ENCODE assay signal across 21 cellular contexts in the genomic region with DNA sequence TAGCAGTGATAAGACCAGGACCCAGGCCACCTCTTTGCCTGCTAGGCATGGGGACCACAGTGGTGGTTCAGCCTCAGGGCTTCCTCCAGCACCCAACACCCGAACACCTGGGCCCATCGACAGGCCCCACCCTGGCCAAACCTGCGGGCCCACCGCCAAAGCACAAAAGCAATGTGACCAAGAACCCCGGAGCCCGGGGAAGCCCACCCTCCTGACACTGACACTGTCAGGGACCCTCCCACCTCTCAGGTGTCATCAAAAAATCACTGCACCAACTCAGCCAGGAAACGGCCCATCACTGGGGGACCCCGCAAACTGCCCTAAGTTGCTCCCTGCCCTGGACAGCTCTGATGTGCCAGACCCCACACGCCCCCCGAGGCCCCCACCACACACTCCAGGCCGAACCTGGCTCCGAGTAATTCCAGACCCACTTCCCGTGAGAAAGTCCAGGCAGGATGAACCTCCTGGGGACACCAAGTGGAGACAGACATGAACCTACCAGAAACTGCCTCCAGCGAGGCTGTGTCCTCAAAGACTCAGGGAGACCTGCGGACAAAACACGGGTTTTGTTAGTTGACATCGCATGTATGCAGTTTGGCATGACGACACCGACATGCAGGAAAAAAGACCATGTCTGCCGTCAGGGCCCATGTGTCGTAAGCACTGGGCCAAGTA. TPM values are rescaled to one million over a fixed set of nuclear protein-coding genes. Genes with fewer than 3 reads are reported as not detected.
A peak's percentile ranks its signal among the peaks of the same experiment; 100 is the strongest.
DNase-seq lines count a peak whose midpoint lies in the region; ATAC-seq and TF ChIP-seq lines count a peak whose summit lies in the region.
"Had no signal": no experiment of that assay in that cellular context is flagged by ENCODE, and none has a peak within 500 bp of the region (broad histone marks: within the 10 kb centered on the region; RNA-seq: fewer than 3 reads in every experiment).

No MANE protein-coding gene starts in this region.

- no peak overlapping the region for H4K8ac ChIP-seq in H9 (replicated peaks; ENCODE audit: insufficient read length, low read depth, low read length)

- no peak overlapping the region for H2AK5ac ChIP-seq in H9 (ENCODE audit: insufficient read length, low read length)

- H3K23ac ChIP-seq in H9 (ENCODE audit: insufficient read length, low read depth, low read length) = no peak overlapping the region

- no peak overlapping the region for H2AFZ ChIP-seq in H9 (ENCODE audit: low read length)
- H2AFZ ChIP-seq in smooth muscle cell (ENCODE audit: low read depth) = no peak overlapping the region

- no peaks in the 10 kb centered on the region for H3K36me3 ChIP-seq in smooth muscle cell (ENCODE audit: low read depth)

- no peak overlapping the region for H2BK20ac ChIP-seq in H9 (ENCODE audit: low read depth, low read length, poor library complexity, severe bottlenecking)

- H3K9me3 Mint-ChIP-seq in H9 = no peaks in the 10 kb centered on the region; a peak in 1 of 5 replicates
- peaks cover 4% of the 10 kb centered on the region; the same call in 1 of the 2 replicates for H3K9me3 Mint-ChIP-seq in WTC11
- no peaks in the 10 kb centered on the region for H3K9me3 Mint-ChIP-seq in mesothelial cell of epicardium
- H3K9me3 Mint-ChIP-seq: HFFc6 had no signal

- H3K18ac ChIP-seq in H9 (ENCODE audit: insufficient read length, low read depth, low read length) = no peak overlapping the region

- H3K14ac ChIP-seq in H9 (ENCODE audit: insufficient read depth, low read length) = no peak overlapping the region

- no peak overlapping the region for H3K56ac ChIP-seq in H9 (ENCODE audit: insufficient read length, low read depth, low read length)

- CTCF ChIA-PET in WTC11 (lab: Charles Lee) = no interaction called here

- H3K79me1 ChIP-seq in H9 (ENCODE audit: insufficient read depth, low read depth, low read length, poor library complexity, severe bottlenecking) = peaks cover 6% of the 10 kb centered on the region

- H3K4me3 ChIP-seq in smooth muscle cell (no peak overlapping the region), dorsolateral prefrontal cortex (no peak overlapping the region)

- H3K4ac ChIP-seq in H9 (ENCODE audit: low read depth, low read length) = no peak overlapping the region

- POLR2A ChIA-PET in WTC11 (lab: Charles Lee) = no interaction called here

- no peak overlapping the region for H2BK12ac ChIP-seq in H9 (ENCODE audit: insufficient read length, low read depth, low read length)

- H3K27ac Mint-ChIP-seq in H9 (peak overlapping the region in 2 of 3 experiments; percentile 78 to 94; a peak in 4 of 7 replicates), WTC11 (peak overlapping the region; percentile 86), mesothelial cell of epicardium (peak overlapping the region; percentile 34)
- H3K27ac Mint-ChIP-seq: HFFc6 had no signal

- H2BK120ac ChIP-seq in H9 (ENCODE audit: low read depth, low read length, poor library complexity, severe bottlenecking) = no peak overlapping the region

- no peak overlapping the region for H3K9ac ChIP-seq in H9 (ENCODE audit: extremely low read depth, insufficient read length, low read length)
- no peak overlapping the region for H3K9ac ChIP-seq in smooth muscle cell (ENCODE audit: low read depth)

- DNase-seq in H9 (no peak), WTC11 (ENCODE audit: low spot score) (no peak), mesothelial cell of epicardium (ENCODE audit: low spot score in 2 of 2, unreplicated experiment in 2 of 2) (no peak), smooth muscle cell (lab: John Stamatoyannopoulos, UW; ENCODE audit: unreplicated experiment) (no peak), dorsolateral prefrontal cortex (no peak)
- no peak for DNase-seq in effector CD8-positive, alpha-beta T cell (lab: John Stamatoyannopoulos, UW)
- no peak for DNase-seq in activated CD8-positive, alpha-beta memory T cell treated with anti-CD3 and anti-CD28 coated beads for 24 hours
- DNase-seq: DMS53, GDM1, H7, HFFc6, Kasumi-1, NCI-H1694, NCI-H2081 treated with DMSO at 0.1 percent for 48 hours, NCI-H446 treated with DMSO at 0.1 percent for 48 hours, NCI-H526 treated with DMSO at 0.1 percent for 48 hours, OCI-M1, RPMI8226, SIG-M5 had no signal

- H4K20me1 ChIP-seq in H9 (ENCODE audit: control insufficient read depth, insufficient read depth, insufficient read length) = no peaks in the 10 kb centered on the region
- peaks cover 99% of the 10 kb centered on the region for H4K20me1 ChIP-seq in smooth muscle cell (ENCODE audit: low read depth)

- H2BK15ac ChIP-seq in H9 (ENCODE audit: low read depth, low read length) = no peak overlapping the region

- H3K4me1 ChIP-seq in H9 (ENCODE audit: insufficient read depth, low read length) (peaks cover 7% of the 10 kb centered on the region; the same call in 1 of the 2 replicates), smooth muscle cell (ENCODE audit: low read depth) (peaks cover 22% of the 10 kb centered on the region)

- H3K27me3 ChIP-seq in H9 (ENCODE audit: insufficient read depth, low read length) (no peaks in the 10 kb centered on the region), smooth muscle cell (ENCODE audit: low read depth) (no peaks in the 10 kb centered on the region), dorsolateral prefrontal cortex (no peaks in the 10 kb centered on the region)

- H3K9me3 ChIP-seq in H9 (ENCODE audit: control insufficient read depth, low read depth, low read length) (no peaks in the 10 kb centered on the region), smooth muscle cell (replicated peaks; ENCODE audit: low read depth) (no peaks in the 10 kb centered on the region)

- H3K27me3 Mint-ChIP-seq in H9 (ENCODE audit: low read depth) (no peaks in the 10 kb centered on the region), WTC11 (ENCODE audit: low read depth) (no peaks in the 10 kb centered on the region), mesothelial cell of epicardium (ENCODE audit: low read depth) (no peaks in the 10 kb centered on the region)

- H3K23me2 ChIP-seq in H9 (ENCODE audit: insufficient read length, low read depth, low read length, poor library complexity, severe bottlenecking) = no peaks in the 10 kb centered on the region

- peaks cover 49% of the 10 kb centered on the region; the same call in 1 of the 2 replicates for H3K79me2 ChIP-seq in H9 (ENCODE audit: insufficient read depth, low read length)
- peaks cover 90% of the 10 kb centered on the region for H3K79me2 ChIP-seq in smooth muscle cell (ENCODE audit: low read depth)

- H4K5ac ChIP-seq in H9 (ENCODE audit: insufficient read length, low read depth, low read length) = no peak overlapping the region

- H3K4me3 Mint-ChIP-seq in H9 (peak overlapping the region in 1 of 2 experiments; percentile 53; a peak in 2 of 5 replicates), WTC11 (no peak overlapping the region), mesothelial cell of epicardium (no peak overlapping the region)
- H3K4me3 Mint-ChIP-seq: HFFc6 had no signal

- intact Hi-C loops in dorsolateral prefrontal cortex (cut with DNase I) = no loop called here

- H3K4me2 ChIP-seq in H9 (ENCODE audit: insufficient read depth, insufficient read length, low read length) (no peak overlapping the region), smooth muscle cell (no peak overlapping the region)

- H2BK5ac ChIP-seq in H9 (ENCODE audit: insufficient read length, low read length) = no peak overlapping the region

- H3K36me3 Mint-ChIP-seq in H9 (ENCODE audit: insufficient read depth in 1 of 3, low read depth in 3 of 3) = peaks cover 8 to 40% (median 28%) of the 10 kb centered on the region in 3 experiments; a peak in 6 of 7 replicates
- peaks cover 31% of the 10 kb centered on the region for H3K36me3 Mint-ChIP-seq in WTC11
- H3K36me3 Mint-ChIP-seq in mesothelial cell of epicardium = peaks cover 7% of the 10 kb centered on the region

- TF ChIP-seq CTCF in H9 (conservative IDR thresholded peaks at IDR 0.05) (no peak), WTC11 (IDR thresholded peaks at IDR 0.05) (no peak), mesothelial cell of epicardium (IDR thresholded peaks at IDR 0.05; ENCODE audit: unreplicated experiment) (no peak), smooth muscle cell (IDR thresholded peaks at IDR 0.05; ENCODE audit: borderline replicate concordance, insufficient read depth, poor library complexity, severe bottlenecking) (no peak), dorsolateral prefrontal cortex (IDR thresholded peaks at IDR 0.05 in 54 of 56, conservative IDR thresholded peaks at IDR 0.05 in 2 of 56; ENCODE audit: low read depth in 1 of 56, partially characterized antibody in 56 of 56) (no peak)

- H3K4me1 Mint-ChIP-seq in H9 = peaks cover 42 to 63% of the 10 kb centered on the region in 2 experiments
- H3K4me1 Mint-ChIP-seq in WTC11 = peaks cover 60% of the 10 kb centered on the region
- H3K4me1 Mint-ChIP-seq in mesothelial cell of epicardium = peaks cover 57% of the 10 kb centered on the region

- no peak overlapping the region for H3K27ac ChIP-seq in H9 (ENCODE audit: insufficient read length, low read depth, low read length)
- peak overlapping the region; percentile 71 for H3K27ac ChIP-seq in smooth muscle cell (ENCODE audit: low read depth)
- peak overlapping the region in 1 of 59 donors; percentile 27 for H3K27ac ChIP-seq in dorsolateral prefrontal cortex
- H3K27ac ChIP-seq: C4-2B had no signal

- no peak for ATAC-seq in WTC11
- ATAC-seq: SK-N-SH treated with all-trans-retinoic acid at 6 μM for 48 hours had no signal

- no CpG with 5 or more reads among the region's 21 CpGs for WGBS in H9 (ENCODE audit: extremely low coverage, insufficient read length, low lambda C conversion rate)
- whole genome bisulfite sequencing in smooth muscle cell (ENCODE audit: low lambda C conversion rate) = 97% methylated on average over 20 of the region's 21 CpGs

- H3F3A ChIP-seq in smooth muscle cell (ENCODE audit: low read depth) = peaks cover 27% of the 10 kb centered on the region

- H4K91ac ChIP-seq in H9 (ENCODE audit: insufficient read length, low read depth, low read length) = no peak overlapping the region

- no peak overlapping the region for H3T11ph ChIP-seq in H9 (ENCODE audit: low read length)

TF ChIP-seq in WTC11, 78 proteins besides CTCF, POLR2A, EP300 and RAD21 (continues in another document):
- TF ChIP-seq NFATC4 (CRISPR knock-in tag; IDR thresholded peaks at IDR 0.05) = no peak
- TF ChIP-seq, protein P1, sequence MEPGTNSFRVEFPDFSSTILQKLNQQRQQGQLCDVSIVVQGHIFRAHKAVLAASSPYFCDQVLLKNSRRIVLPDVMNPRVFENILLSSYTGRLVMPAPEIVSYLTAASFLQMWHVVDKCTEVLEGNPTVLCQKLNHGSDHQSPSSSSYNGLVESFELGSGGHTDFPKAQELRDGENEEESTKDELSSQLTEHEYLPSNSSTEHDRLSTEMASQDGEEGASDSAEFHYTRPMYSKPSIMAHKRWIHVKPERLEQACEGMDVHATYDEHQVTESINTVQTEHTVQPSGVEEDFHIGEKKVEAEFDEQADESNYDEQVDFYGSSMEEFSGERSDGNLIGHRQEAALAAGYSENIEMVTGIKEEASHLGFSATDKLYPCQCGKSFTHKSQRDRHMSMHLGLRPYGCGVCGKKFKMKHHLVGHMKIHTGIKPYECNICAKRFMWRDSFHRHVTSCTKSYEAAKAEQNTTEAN (CRISPR knock-in tag; IDR thresholded peaks at IDR 0.05) = no peak

RNA-seq across cellular contexts. Expression of a gene that starts 32.2 kb away (rescaled TPM):
- total RNA-seq in H9 (2021) (220 and 226 TPM in 2 replicates), WTC11 (2021) (283 to 326 TPM (median 304 TPM) in 3 replicates), mesothelial cell of epicardium (316 to 336 TPM (median 331 TPM) in 3 replicates), smooth muscle cell (64.1 and 64.7 TPM in 2 replicates), dorsolateral prefrontal cortex (100 to 1,000 TPM; 202 to 379 (median 273) TPM)
- polyA plus RNA-seq in smooth muscle cell = 164 and 169 TPM in 2 replicates

Comparison
In these comparisons a context has a peak if more than half of its experiments do, and no peak if none do; other contexts are left out.
1. H3K27ac Mint-ChIP-seq: peak in every context shown above with its lines; median percentile 86 in H9; 86 in WTC11; 34 in mesothelial cell of epicardium.